ENCODE assay signal across 9 cellular contexts in the genomic region with DNA sequence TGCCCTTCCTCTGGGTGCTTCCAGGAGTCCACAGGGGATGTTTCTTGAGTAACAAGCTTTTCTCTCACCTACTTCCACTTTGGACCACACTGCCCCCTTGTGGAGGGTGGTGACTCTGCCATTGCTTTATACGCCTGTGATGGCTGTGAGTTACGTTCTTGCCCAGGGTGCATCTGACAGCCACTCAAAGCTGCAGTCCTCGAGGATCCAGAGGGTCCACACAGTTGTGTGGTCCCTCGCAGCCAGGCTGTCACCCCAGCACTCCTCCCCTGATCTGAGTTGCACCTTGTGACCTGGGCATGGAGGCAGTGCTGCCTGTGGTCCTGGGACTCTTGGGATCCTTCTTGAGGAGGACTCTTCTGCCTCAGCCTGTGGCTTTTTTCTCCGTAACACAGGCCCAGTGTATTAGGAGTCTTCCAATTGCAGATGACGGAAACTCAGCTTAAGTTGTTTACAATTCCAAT. TPM values are rescaled to one million over a fixed set of nuclear protein-coding genes. Genes with fewer than 3 reads are reported as not detected.
DNase-seq lines count a peak whose midpoint lies in the region; ATAC-seq and TF ChIP-seq lines count a peak whose summit lies in the region.
"Had no signal": no experiment of that assay in that cellular context is flagged by ENCODE, and none has a peak within 500 bp of the region (broad histone marks: within the 10 kb centered on the region; RNA-seq: fewer than 3 reads in every experiment).

No MANE protein-coding gene starts in this region.

- H3K4me1 ChIP-seq in esophagus squamous epithelium, result peaks cover 0 to 5% (median 0%) of the 10 kb centered on the region in 3 donors

- no peaks in the 10 kb centered on the region for H3K9me3 ChIP-seq in esophagus squamous epithelium

- no peak overlapping the region for H3K4me3 ChIP-seq in esophagus squamous epithelium

- ATAC-seq in GM21526 (IDR thresholded peaks at IDR 0.05; ENCODE audit: low FRiP score, unreplicated experiment), result peak; percentile 75
- ATAC-seq in stimulated activated naive CD8-positive, alpha-beta T cell treated with anti-CD3 and anti-CD28 coated beads, Interleukin-15, amount 100 ng/mL, for 72 hours, result peak; percentile 90

- intact Hi-C loops in esophagus squamous epithelium (cut with DNase I), result no loop called here

- H3K27me3 Mint-ChIP-seq in neural crest cell (ENCODE audit: low read depth), result peaks cover 22% of the 10 kb centered on the region
- peaks cover 23% of the 10 kb centered on the region for H3K27me3 Mint-ChIP-seq in stimulated activated naive CD8-positive, alpha-beta T cell treated with anti-CD3 and anti-CD28 coated beads, Interleukin-15, amount 100 ng/mL, for 72 hours

- H3K27ac Mint-ChIP-seq in neural crest cell (ENCODE audit: unreplicated experiment), result no peak overlapping the region
- no peak overlapping the region for H3K27ac Mint-ChIP-seq in stimulated activated naive CD8-positive, alpha-beta T cell treated with anti-CD3 and anti-CD28 coated beads, Interleukin-15, amount 100 ng/mL, for 72 hours
- H3K27ac Mint-ChIP-seq: dendritic cell treated with granulocyte-macrophage colony-stimulating factor and Interleukin-4, amounts not matched to agents 40 ng/mL and 50 ng/mL, for 4 days had no signal

- H3K9me3 Mint-ChIP-seq in neural crest cell, result no peaks in the 10 kb centered on the region
- H3K9me3 Mint-ChIP-seq in stimulated activated naive CD8-positive, alpha-beta T cell treated with anti-CD3 and anti-CD28 coated beads, Interleukin-15, amount 100 ng/mL, for 72 hours, result no peaks in the 10 kb centered on the region
- H3K9me3 Mint-ChIP-seq: dendritic cell treated with granulocyte-macrophage colony-stimulating factor and Interleukin-4, amounts not matched to agents 40 ng/mL and 50 ng/mL, for 4 days had no signal

- peak; percentile 93 for TF ChIP-seq RAD21 in Ishikawa (IDR thresholded peaks at IDR 0.05; ENCODE audit: low read depth)

- TF ChIP-seq CTCF in esophagus squamous epithelium (IDR thresholded peaks at IDR 0.05) (peak; percentile 60 to 94 (median 87)), neural crest cell (conservative IDR thresholded peaks at IDR 0.05) (peak; percentile 89)

- no peaks in the 10 kb centered on the region for H3K4me1 Mint-ChIP-seq in neural crest cell
- H3K4me1 Mint-ChIP-seq in stimulated activated naive CD8-positive, alpha-beta T cell treated with anti-CD3 and anti-CD28 coated beads, Interleukin-15, amount 100 ng/mL, for 72 hours, result peaks cover 7% of the 10 kb centered on the region

- peaks cover 0 to 16% (median 0%) of the 10 kb centered on the region in 4 donors for H3K27me3 ChIP-seq in esophagus squamous epithelium

- DNase-seq in DMS114 treated with DMSO at 0.1 percent for 48 hours (lab: John Stamatoyannopoulos, UW; ENCODE audit: unreplicated experiment) (peak; percentile 58), OCI-M1 (lab: John Stamatoyannopoulos, UW) (peak; percentile 94), activated T-cell treated with anti-CD3 and anti-CD28 coated beads for 24 hours (ENCODE audit: low read depth) (peak; percentile 75), esophagus squamous epithelium (lab: John Stamatoyannopoulos, UW) (peak; percentile 21), neural crest cell (ENCODE audit: low read depth, low spot score) (peak; percentile 91)
- DNase-seq in stimulated activated naive CD8-positive, alpha-beta T cell treated with anti-CD3 and anti-CD28 coated beads, Interleukin-15, amount 100 ng/mL, for 72 hours, result peak; percentile 82 to 85

- no peak overlapping the region for H3K27ac ChIP-seq in esophagus squamous epithelium

- 15 to 24% methylated on average over 5 to 6 of the region's 6 CpGs for WGBS in esophagus squamous epithelium, 2 donors

- no peak for TF ChIP-seq POLR2A in esophagus squamous epithelium (IDR thresholded peaks at IDR 0.05)

- H3K36me3 Mint-ChIP-seq in neural crest cell (ENCODE audit: low read depth), result no peaks in the 10 kb centered on the region

- no peak for TF ChIP-seq EP300 in Ishikawa (IDR thresholded peaks at IDR 0.05; ENCODE audit: borderline replicate concordance)

- no peak overlapping the region for H3K4me3 Mint-ChIP-seq in neural crest cell
- H3K4me3 Mint-ChIP-seq in stimulated activated naive CD8-positive, alpha-beta T cell treated with anti-CD3 and anti-CD28 coated beads, Interleukin-15, amount 100 ng/mL, for 72 hours, result no peak overlapping the region
- H3K4me3 Mint-ChIP-seq: dendritic cell treated with granulocyte-macrophage colony-stimulating factor and Interleukin-4, amounts not matched to agents 40 ng/mL and 50 ng/mL, for 4 days had no signal

- H3K36me3 ChIP-seq in esophagus squamous epithelium, result no peaks in the 10 kb centered on the region

TF ChIP-seq in Ishikawa, 13 proteins besides CTCF, POLR2A, EP300 and RAD21:
- TF ChIP-seq YY1 (IDR thresholded peaks at IDR 0.05; ENCODE audit: low read depth), result peak; percentile 62; the same call in 1 of the 2 replicates
- TF ChIP-seq TAF1 (IDR thresholded peaks at IDR 0.05; ENCODE audit: low read depth), result no peak

RNA-seq across cellular contexts. Expression of a gene that starts 23.4 kb away (rescaled TPM):
- total RNA-seq in esophagus squamous epithelium, result under 1 TPM in 1 of 4 donors, not detected in 3; 0.19 TPM
- total RNA-seq in neural crest cell, result 0.09 TPM in 2 replicates

RNA-seq across cellular contexts. Expression of a gene that starts 23.5 kb away (rescaled TPM):
- total RNA-seq in esophagus squamous epithelium (1 to 10 TPM in 1 of 4 donors, under 1 TPM in 1, not detected in 2; 0.57 to 1.1 TPM), neural crest cell (not detected in 2 replicates)

Comparison
In these comparisons a context has a peak if more than half of its experiments do, and no peak if none do; other contexts are left out.
1. DNase-seq: peak in every context shown above with its lines; median percentile 94 in OCI-M1; 91 in neural crest cell; 84 in stimulated activated naive CD8-positive, alpha-beta T cell treated with anti-CD3 and anti-CD28 coated beads, Interleukin-15, amount 100 ng/mL, for 72 hours; 75 in activated T-cell treated with anti-CD3 and anti-CD28 coated beads for 24 hours; 58 in DMS114 treated with DMSO at 0.1 percent for 48 hours; 21 in esophagus squamous epithelium.